In genomic region chr7:151056286-151057037, GRCh38 we compare ENCODE assay signal across 1 cellular context.
TF ChIP-seq lines count a peak whose summit lies in the region.

No MANE protein-coding gene starts in this region.

TF ChIP-seq in IMR-90, 13 proteins besides CTCF, POLR2A, EP300 and RAD21 (continued from another document):
- TF ChIP-seq MXI1 (IDR thresholded peaks at IDR 0.05; ENCODE audit: borderline replicate concordance, low read depth, low read length) (no peak), RCOR1 (IDR thresholded peaks at IDR 0.05; ENCODE audit: insufficient replicate concordance, low read length) (no peak), USF2 (IDR thresholded peaks at IDR 0.05; ENCODE audit: low read depth, low read length) (no peak), CEBPB (IDR thresholded peaks at IDR 0.05; ENCODE audit: low read depth, low read length) (no peak), NFE2L2 (IDR thresholded peaks at IDR 0.05; ENCODE audit: low read depth, low read length) (no peak), CHD1 (IDR thresholded peaks at IDR 0.05; ENCODE audit: low read depth, low read length) (no peak)
